Comparison of ENCODE assay signal across 16 cellular contexts in the genomic region with DNA sequence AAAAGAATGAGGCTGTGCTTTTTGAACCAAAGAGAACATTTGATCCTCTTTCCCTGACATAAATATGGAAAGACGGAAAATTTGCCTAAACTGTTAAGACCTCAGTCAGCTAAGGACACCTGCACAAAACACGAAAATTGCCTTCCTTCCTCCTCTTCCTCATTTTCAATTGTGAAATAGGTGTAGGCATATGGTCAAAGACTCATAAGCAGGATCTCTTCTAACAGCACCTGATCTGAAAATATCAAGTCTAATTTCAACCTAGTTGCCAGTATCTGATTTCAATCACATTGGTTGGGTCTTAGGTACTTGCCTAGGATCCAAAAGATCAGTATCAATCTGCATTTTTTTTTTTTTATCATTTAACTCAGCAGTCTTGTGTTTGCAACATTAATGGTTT.
DNase-seq lines count a peak whose midpoint lies in the region; ATAC-seq and TF ChIP-seq lines count a peak whose summit lies in the region.
"Had no signal": no experiment of that assay in that cellular context is flagged by ENCODE, and none has a peak within 500 bp of the region (broad histone marks: within the 10 kb centered on the region; RNA-seq: fewer than 3 reads in every experiment).

No MANE protein-coding gene starts in this region.

- peaks cover 3 to 7% of the 10 kb centered on the region in 2 donors for H3K4me1 Mint-ChIP-seq in effector memory CD8-positive, alpha-beta T cell (ENCODE audit: low read depth in 2 of 2)

- ATAC-seq in HG02678 (IDR thresholded peaks at IDR 0.05; ENCODE audit: unreplicated experiment) (no peak), HG03520 (IDR thresholded peaks at IDR 0.05; ENCODE audit: unreplicated experiment) (no peak)
- ATAC-seq in effector memory CD8-positive, alpha-beta T cell (replicated peaks) = no peak
- ATAC-seq: CD8-positive, alpha-beta T cell; GM23338; HCT116 had no signal

- no peaks in the 10 kb centered on the region for H3K9me3 Mint-ChIP-seq in effector memory CD8-positive, alpha-beta T cell
- H3K9me3 Mint-ChIP-seq: CD8-positive, alpha-beta T cell; GM23338; H9; HFFc6 had no signal

- no peak overlapping the region for H3K27ac Mint-ChIP-seq in effector memory CD8-positive, alpha-beta T cell
- H3K27ac Mint-ChIP-seq: CD8-positive, alpha-beta T cell; GM23338; H9; HFFc6 had no signal

- H3K9me3 ChIP-seq in HEK293 (ENCODE audit: control insufficient read depth, insufficient read depth, low read depth, low read length) (no peaks in the 10 kb centered on the region), OCI-LY3 (ENCODE audit: insufficient read depth, low read length) (no peaks in the 10 kb centered on the region)
- H3K9me3 ChIP-seq: Caco-2 had no signal

- peak overlapping the region; percentile 30 for H3K4me2 ChIP-seq in OCI-LY3 (ENCODE audit: low read length)
- H3K4me2 ChIP-seq: GM23338 had no signal

- H3K27ac ChIP-seq in HEK293 (ENCODE audit: extremely low read depth, low read depth, low read length) (no peak overlapping the region), OCI-LY3 (ENCODE audit: low read length) (peak overlapping the region; percentile 46)

- no peaks in the 10 kb centered on the region for H3K36me3 Mint-ChIP-seq in effector memory CD8-positive, alpha-beta T cell (ENCODE audit: insufficient read depth)

- peaks cover 24% of the 10 kb centered on the region for H3K79me2 ChIP-seq in OCI-LY3 (ENCODE audit: low read length)

- DNase-seq in SKM-1 treated with dmso at 0.1 percent for 144 hours (lab: John Stamatoyannopoulos, UW; ENCODE audit: unreplicated experiment) (peak; percentile 35), SKM-1 (lab: John Stamatoyannopoulos, UW; ENCODE audit: unreplicated experiment) (no peak)
- no peak for DNase-seq in effector memory CD8-positive, alpha-beta T cell
- DNase-seq: C1 segment of cervical spinal cord; Caco-2; CD8-positive, alpha-beta T cell; DMS153; DND-41; H9; HFFc6 had no signal

- H3K27me3 ChIP-seq in OCI-LY3 (ENCODE audit: low read depth, low read length) = no peaks in the 10 kb centered on the region

- CTCF ChIA-PET in HEK293 (lab: Yijun Ruan, JAX) = no interaction called here

- H3K36me3 ChIP-seq in HEK293 (ENCODE audit: control insufficient read depth in 2 of 2, insufficient read depth in 1 of 2, low read length in 2 of 2) (no peaks in the 10 kb centered on the region), OCI-LY3 (replicated peaks; ENCODE audit: low read depth, low read length) (peaks cover 4% of the 10 kb centered on the region)

- no peak overlapping the region for H2AFZ ChIP-seq in OCI-LY3 (ENCODE audit: low read depth, low read length)
- H2AFZ ChIP-seq: GM23338 had no signal

- no peak overlapping the region; the same call in 1 of the 2 replicates for H3K9ac ChIP-seq in OCI-LY3 (ENCODE audit: low read length)

- H3K4me1 ChIP-seq in HEK293 (ENCODE audit: control insufficient read depth, insufficient read depth, low read length) = no peaks in the 10 kb centered on the region
- peaks cover 42% of the 10 kb centered on the region for H3K4me1 ChIP-seq in OCI-LY3 (ENCODE audit: low read length)
- H3K4me1 ChIP-seq: Caco-2 had no signal

- no peak overlapping the region for H3K4me3 Mint-ChIP-seq in effector memory CD8-positive, alpha-beta T cell
- H3K4me3 Mint-ChIP-seq: CD8-positive, alpha-beta T cell; GM23338; H9; HFFc6 had no signal

- POLR2A ChIA-PET in HEK293 (lab: Yijun Ruan, JAX) = no interaction called here

- H3K4me3 ChIP-seq in HEK293 (ENCODE audit: low read depth, low read length) (no peak overlapping the region), OCI-LY3 (ENCODE audit: low read length) (no peak overlapping the region)
- H3K4me3 ChIP-seq: GM23338 had no signal

- no peaks in the 10 kb centered on the region for H3K27me3 Mint-ChIP-seq in effector memory CD8-positive, alpha-beta T cell

- no peaks in the 10 kb centered on the region for H4K20me1 ChIP-seq in OCI-LY3 (ENCODE audit: insufficient read depth, low read length)

- TF ChIP-seq CTCF in HEK293 (tag by site-specific recombination; IDR thresholded peaks at IDR 0.05) = no peak
- TF ChIP-seq CTCF in OCI-LY3 (IDR thresholded peaks at IDR 0.05; ENCODE audit: low read depth, low read length) = no peak

TF ChIP-seq in HEK293, 187 proteins besides CTCF, POLR2A, EP300 and RAD21:
- no peak for TF ChIP-seq BCL11B (tag by site-specific recombination; IDR thresholded peaks at IDR 0.05; ENCODE audit: low read depth)
- TF ChIP-seq, protein P1, sequence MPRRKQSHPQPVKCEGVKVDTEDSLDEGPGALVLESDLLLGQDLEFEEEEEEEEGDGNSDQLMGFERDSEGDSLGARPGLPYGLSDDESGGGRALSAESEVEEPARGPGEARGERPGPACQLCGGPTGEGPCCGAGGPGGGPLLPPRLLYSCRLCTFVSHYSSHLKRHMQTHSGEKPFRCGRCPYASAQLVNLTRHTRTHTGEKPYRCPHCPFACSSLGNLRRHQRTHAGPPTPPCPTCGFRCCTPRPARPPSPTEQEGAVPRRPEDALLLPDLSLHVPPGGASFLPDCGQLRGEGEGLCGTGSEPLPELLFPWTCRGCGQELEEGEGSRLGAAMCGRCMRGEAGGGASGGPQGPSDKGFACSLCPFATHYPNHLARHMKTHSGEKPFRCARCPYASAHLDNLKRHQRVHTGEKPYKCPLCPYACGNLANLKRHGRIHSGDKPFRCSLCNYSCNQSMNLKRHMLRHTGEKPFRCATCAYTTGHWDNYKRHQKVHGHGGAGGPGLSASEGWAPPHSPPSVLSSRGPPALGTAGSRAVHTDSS (tag by site-specific recombination; IDR thresholded peaks at IDR 0.05) = peak; percentile 32; the same call in 1 of the 2 replicates
